Comparison of ENCODE assay signal across 18 cellular contexts in genomic region chr12:119749666-119750065, GRCh38.
A peak's percentile ranks its signal among the peaks of the same experiment; 100 is the strongest.
DNase-seq lines count a peak whose midpoint lies in the region; TF ChIP-seq lines count a peak whose summit lies in the region.
"Had no signal": no experiment of that assay in that cellular context is flagged by ENCODE, and none has a peak within 500 bp of the region (broad histone marks: within the 10 kb centered on the region; RNA-seq: fewer than 3 reads in every experiment).

No MANE protein-coding gene starts in this region.

- H3K4me2 ChIP-seq in GM23248 (ENCODE audit: unreplicated experiment): no peak overlapping the region
- peak overlapping the region; percentile 55 for H3K4me2 ChIP-seq in smooth muscle cell

- H3K9me3 ChIP-seq in GM23248 (ENCODE audit: low read depth): peaks cover 2% of the 10 kb centered on the region
- peaks cover 6% of the 10 kb centered on the region for H3K9me3 ChIP-seq in smooth muscle cell (replicated peaks; ENCODE audit: low read depth)
- H3K9me3 ChIP-seq in ascending aorta: peaks cover 0 to 5% of the 10 kb centered on the region in 2 donors

- no peaks in the 10 kb centered on the region for H3K9me2 ChIP-seq in GM23248 (ENCODE audit: insufficient read depth)

- WGBS in GM23248 (ENCODE audit: low coverage in 1 of 2, low lambda C conversion rate in 2 of 2, missing lambda C conversion rate in 2 of 2), 2 experiments: 42 to 49% methylated on average over 4 of the region's 4 CpGs
- WGBS in smooth muscle cell (ENCODE audit: low lambda C conversion rate): 13% methylated on average over 4 of the region's 4 CpGs

- peaks cover 15% of the 10 kb centered on the region for H3K4me1 ChIP-seq in GM23248 (ENCODE audit: insufficient read depth)
- H3K4me1 ChIP-seq in smooth muscle cell (ENCODE audit: low read depth): no peaks in the 10 kb centered on the region
- H3K4me1 ChIP-seq in ascending aorta: no peaks in the 10 kb centered on the region
- H3K4me1 ChIP-seq: Caco-2, left lung, SJCRH30 had no signal

- in situ Hi-C loops in GM23248 (cut with MboI): no loop called here

- intact Hi-C loops in ascending aorta (cut with DNase I): no loop called here

- H3F3A ChIP-seq in GM23248 (ENCODE audit: insufficient read depth): peaks cover 23% of the 10 kb centered on the region
- peaks cover 6% of the 10 kb centered on the region for H3F3A ChIP-seq in smooth muscle cell (ENCODE audit: low read depth)

- no peak overlapping the region for H3K4me3 ChIP-seq in GM23248
- no peak overlapping the region for H3K4me3 ChIP-seq in fibroblast of the aortic adventitia (ENCODE audit: low read depth, low read length)
- no peak overlapping the region for H3K4me3 ChIP-seq in smooth muscle cell
- no peak overlapping the region for H3K4me3 ChIP-seq in ascending aorta
- H3K4me3 ChIP-seq: left lung, SJCRH30 had no signal

- H3K79me2 ChIP-seq in GM23248 (ENCODE audit: insufficient read depth): no peaks in the 10 kb centered on the region
- no peaks in the 10 kb centered on the region for H3K79me2 ChIP-seq in smooth muscle cell (ENCODE audit: low read depth)

- no peak overlapping the region for H3K9ac ChIP-seq in GM23248
- no peak overlapping the region for H3K9ac ChIP-seq in smooth muscle cell (ENCODE audit: low read depth)

- no peaks in the 10 kb centered on the region for H3K27me3 ChIP-seq in GM23248 (replicated peaks; ENCODE audit: insufficient read depth)
- H3K27me3 ChIP-seq in smooth muscle cell (ENCODE audit: low read depth): no peaks in the 10 kb centered on the region
- H3K27me3 ChIP-seq in ascending aorta: no peaks in the 10 kb centered on the region
- H3K27me3 ChIP-seq: left lung, SJCRH30 had no signal

- H2AFZ ChIP-seq in GM23248 (peak overlapping the region; percentile 35; the same call in 1 of the 2 replicates), smooth muscle cell (ENCODE audit: low read depth) (no peak overlapping the region)

- no peak for TF ChIP-seq CTCF in fibroblast of the aortic adventitia (IDR thresholded peaks at IDR 0.05; ENCODE audit: insufficient read depth, low read length)
- TF ChIP-seq CTCF in smooth muscle cell (IDR thresholded peaks at IDR 0.05; ENCODE audit: borderline replicate concordance, insufficient read depth, poor library complexity, severe bottlenecking): no peak
- no peak for TF ChIP-seq CTCF in ascending aorta (IDR thresholded peaks at IDR 0.05)

- H3K27ac ChIP-seq in GM23248 (no peak overlapping the region), angular gyrus (ENCODE audit: low read depth, low read length) (peak overlapping the region; percentile 82), smooth muscle cell (ENCODE audit: low read depth) (no peak overlapping the region), ascending aorta (no peak overlapping the region)
- H3K27ac ChIP-seq: left lung, SJCRH30 had no signal

- DNase-seq in GM23248 (peak; percentile 48), fibroblast of the aortic adventitia (ENCODE audit: low read depth) (peak; percentile 8), smooth muscle cell (lab: John Stamatoyannopoulos, UW; ENCODE audit: unreplicated experiment) (no peak), dedifferentiated amniotic fluid mesenchymal stem cell (ENCODE audit: extremely low spot score) (no peak), ascending aorta (ENCODE audit: low spot score in 2 of 2) (no peak), NCI-H1048 (lab: John Stamatoyannopoulos, UW) (no peak)
- DNase-seq: activated CD8-positive, alpha-beta memory T cell treated with anti-CD3 and anti-CD28 coated beads, Interleukin-2, amount 50 U/mL, for 4 hours; activated effector memory CD4-positive, alpha-beta T cell treated with Interleukin-2 at 50 U/mL for 16 hours; Caco-2; effector memory CD4-positive, alpha-beta T cell; Kasumi-1; left lung; NCI-H1092 treated with DMSO at 0.1 percent for 48 hours; NCI-H2107; NCI-H526 treated with DMSO at 0.1 percent for 48 hours; SJCRH30; T-helper 17 cell had no signal

- H4K20me1 ChIP-seq in GM23248 (ENCODE audit: insufficient read depth): no peaks in the 10 kb centered on the region
- H4K20me1 ChIP-seq in smooth muscle cell (ENCODE audit: low read depth): no peaks in the 10 kb centered on the region

- H3K36me3 ChIP-seq in GM23248 (ENCODE audit: low read depth) (0 out of 2 replicates have a peak, but pooled peaks cover 7% of the 10 kb centered on the region), smooth muscle cell (ENCODE audit: low read depth) (peaks cover 11% of the 10 kb centered on the region), ascending aorta (no peaks in the 10 kb centered on the region)

Comparison
In these comparisons a context has a peak if more than half of its experiments do, and no peak if none do; other contexts are left out.
1. DNase-seq: peak in GM23248 (single experiment) and fibroblast of the aortic adventitia (single experiment); none in smooth muscle cell (single experiment), dedifferentiated amniotic fluid mesenchymal stem cell (single experiment), ascending aorta (0 of 2) and NCI-H1048 (single experiment).